18 cellular contexts compared by ENCODE assay signal in the genomic region with DNA sequence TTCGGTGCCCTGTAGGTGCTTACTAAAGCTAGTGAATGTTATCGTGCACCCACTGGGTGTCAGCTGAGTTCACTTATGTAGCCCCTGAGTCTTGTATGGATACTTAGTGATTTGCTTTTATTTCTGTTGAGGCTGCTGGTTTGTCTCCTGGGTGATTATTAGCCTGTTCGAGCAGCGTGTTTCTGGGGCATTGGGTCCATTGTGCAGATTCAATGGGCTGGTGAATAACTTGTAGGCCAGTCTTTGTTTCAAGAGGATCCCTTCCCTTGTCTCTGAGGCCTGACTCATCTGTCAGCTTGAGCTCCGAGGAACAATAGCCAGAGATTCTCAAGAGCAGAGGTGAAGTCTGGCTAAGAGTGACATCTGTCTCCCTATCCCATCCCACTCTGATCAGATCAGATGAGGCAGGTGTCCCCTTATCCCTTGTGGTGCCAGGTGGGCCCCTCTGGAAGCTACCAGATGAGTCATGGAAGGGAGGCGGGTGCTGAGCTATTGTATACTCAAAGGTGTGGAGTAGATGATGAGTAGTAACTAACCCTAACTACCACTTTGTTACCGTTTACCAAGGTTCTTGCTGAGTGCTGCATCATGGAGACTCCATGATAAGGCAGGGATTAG. TPM values are rescaled to one million over a fixed set of nuclear protein-coding genes. Genes with fewer than 3 reads are reported as not detected.
DNase-seq lines count a peak whose midpoint lies in the region; ATAC-seq lines count a peak whose summit lies in the region.
"Had no signal": no experiment of that assay in that cellular context is flagged by ENCODE, and none has a peak within 500 bp of the region (broad histone marks: within the 10 kb centered on the region; RNA-seq: fewer than 3 reads in every experiment).

No MANE protein-coding gene starts in this region.

- no peaks in the 10 kb centered on the region for H3K9me3 ChIP-seq in ectodermal cell (ENCODE audit: control insufficient read depth, low read length)
- H3K9me3 ChIP-seq: BLaER1, breast epithelium had no signal

- no peak for DNase-seq in activated naive CD4-positive, alpha-beta T cell treated with anti-CD3 and anti-CD28 coated beads for 36 hours
- DNase-seq in activated naive CD4-positive, alpha-beta T cell treated with Interleukin-2 at 50 U/mL for 16 hours: no peak
- DNase-seq in NCI-H2171 (lab: John Stamatoyannopoulos, UW): peak; percentile 80
- DNase-seq in Ammon's horn (ENCODE audit: low spot score): no peak
- no peak for DNase-seq in dermis blood vessel endothelial cell
- DNase-seq: activated CD4-positive, alpha-beta T cell treated with anti-CD3 and anti-CD28 coated beads for 4 hours; activated effector memory CD4-positive, alpha-beta T cell treated with anti-CD3 and anti-CD28 coated beads, Interleukin-2, amount 50 U/mL, for 16 hours; mesenchymal stem cell; stimulated activated CD4-positive, alpha-beta T cell treated with anti-CD3 and anti-CD28 coated beads, Interleukin-2, amount 100 ng/mL, for 48 hours; stimulated activated naive CD4-positive, alpha-beta T cell treated with Interleukin-2 at 50 U/mL for 16 hours had no signal

- ATAC-seq in GM19397 (IDR thresholded peaks at IDR 0.05; ENCODE audit: unreplicated experiment): no peak
- no peak for ATAC-seq in HG02981 (IDR thresholded peaks at IDR 0.05; ENCODE audit: unreplicated experiment)

- H3K4me1 Mint-ChIP-seq in activated naive CD4-positive, alpha-beta T cell treated with anti-CD3 and anti-CD28 coated beads for 36 hours (ENCODE audit: low read depth): peaks cover 48% of the 10 kb centered on the region

- H3K4me1 ChIP-seq in ectodermal cell (ENCODE audit: control insufficient read depth, insufficient read depth, low read length): peaks cover 36% of the 10 kb centered on the region

- intact Hi-C loops in activated naive CD4-positive, alpha-beta T cell treated with anti-CD3 and anti-CD28 coated beads for 36 hours (cut with micrococcal nuclease): no loop called here

- H3K36me3 ChIP-seq in ectodermal cell (ENCODE audit: control insufficient read depth, insufficient read depth, low read length): peaks cover 15% of the 10 kb centered on the region
- H3K36me3 ChIP-seq: BLaER1, breast epithelium had no signal

- no peak overlapping the region for H3K4me3 Mint-ChIP-seq in activated naive CD4-positive, alpha-beta T cell treated with anti-CD3 and anti-CD28 coated beads for 36 hours

- H3K27ac ChIP-seq in ectodermal cell (ENCODE audit: insufficient read depth, low read depth, low read length, poor library complexity, severe bottlenecking): peak overlapping the region; percentile 90
- H3K27ac ChIP-seq: BLaER1, breast epithelium, SK-N-MC had no signal

- peak overlapping the region; percentile 19 for H3K27ac Mint-ChIP-seq in activated naive CD4-positive, alpha-beta T cell treated with anti-CD3 and anti-CD28 coated beads for 36 hours

- no peaks in the 10 kb centered on the region for H3K9me3 Mint-ChIP-seq in activated naive CD4-positive, alpha-beta T cell treated with anti-CD3 and anti-CD28 coated beads for 36 hours

- 29 to 33% methylated on average over 7 of the region's 7 CpGs for WGBS in ectodermal cell, 2 experiments

- H3K36me3 Mint-ChIP-seq in activated naive CD4-positive, alpha-beta T cell treated with anti-CD3 and anti-CD28 coated beads for 36 hours (ENCODE audit: low read depth): peaks cover 5% of the 10 kb centered on the region

- H3K4me3 ChIP-seq in ectodermal cell (ENCODE audit: insufficient read depth, low read depth, low read length): peak overlapping the region; percentile 5
- H3K4me3 ChIP-seq: BLaER1, breast epithelium, SK-N-MC had no signal

- H3K27me3 ChIP-seq in ectodermal cell (ENCODE audit: control insufficient read depth, insufficient read depth, low read length, poor library complexity, severe bottlenecking): peaks cover 11% of the 10 kb centered on the region

- CTCF ChIA-PET in activated naive CD4-positive, alpha-beta T cell treated with anti-CD3 and anti-CD28 coated beads for 36 hours (lab: Charles Lee): interaction anchor here (1.6 to 1.8 kb wide), 2 partner anchors 10 to 14 kb away, joined by 3 to 7 read pairs; no protein-coding TSS in a partner anchor

- peaks cover 2% of the 10 kb centered on the region for H3K27me3 Mint-ChIP-seq in activated naive CD4-positive, alpha-beta T cell treated with anti-CD3 and anti-CD28 coated beads for 36 hours (ENCODE audit: low read depth)

RNA-seq across cellular contexts. Expression of a gene that starts 3.7 kb away (rescaled TPM):
- 10 to 100 TPM; 51.8 to 51.9 TPM for total RNA-seq in activated naive CD4-positive, alpha-beta T cell treated with anti-CD3 and anti-CD28 coated beads for 36 hours
- polyA plus RNA-seq in ectodermal cell (2013, experiment 1 of 4): 178 TPM
- polyA plus RNA-seq in ectodermal cell (2013, experiment 2 of 4): 300 TPM
- polyA plus RNA-seq in ectodermal cell (2013, experiment 3 of 4): 132 TPM
- polyA plus RNA-seq in ectodermal cell (2013, experiment 4 of 4): 178 TPM
- total RNA-seq in dermis blood vessel endothelial cell: 0.19 and 0.34 TPM in 2 replicates

RNA-seq across cellular contexts. Expression of a gene that starts 39.3 kb away (rescaled TPM):
- total RNA-seq in activated naive CD4-positive, alpha-beta T cell treated with anti-CD3 and anti-CD28 coated beads for 36 hours: not detected
- polyA plus RNA-seq in ectodermal cell (2013, experiment 1 of 4): 2.8 TPM
- polyA plus RNA-seq in ectodermal cell (2013, experiment 2 of 4): 2.4 TPM
- 2.3 TPM for polyA plus RNA-seq in ectodermal cell (2013, experiment 3 of 4)
- polyA plus RNA-seq in ectodermal cell (2013, experiment 4 of 4): 2.4 TPM
- total RNA-seq in dermis blood vessel endothelial cell: not detected in 2 replicates
- total RNA-seq: breast epithelium, posterior vena cava had no signal
- polyA plus RNA-seq: esophagus had no signal

RNA-seq across cellular contexts. Expression of a gene that starts 43.2 kb away (rescaled TPM):
- not detected for total RNA-seq in activated naive CD4-positive, alpha-beta T cell treated with anti-CD3 and anti-CD28 coated beads for 36 hours
- polyA plus RNA-seq in ectodermal cell (2013, experiment 1 of 4): not detected
- 0.44 TPM for polyA plus RNA-seq in ectodermal cell (2013, experiment 2 of 4)
- 1.5 TPM for polyA plus RNA-seq in ectodermal cell (2013, experiment 3 of 4)
- 0.41 TPM for polyA plus RNA-seq in ectodermal cell (2013, experiment 4 of 4)
- total RNA-seq in dermis blood vessel endothelial cell: 0.09 TPM in 1 of 2 replicates, not detected in the other

Comparison
In these comparisons a context has a peak if more than half of its experiments do, and no peak if none do; other contexts are left out.
1. RNA of a gene that starts 3.7 kb away (total RNA-seq): 51.8 to 51.9 TPM in activated naive CD4-positive, alpha-beta T cell treated with anti-CD3 and anti-CD28 coated beads for 36 hours; 0.19 to 0.34 TPM in dermis blood vessel endothelial cell; every median in the first group is over 10 times any median in the second.